In the genomic region with DNA sequence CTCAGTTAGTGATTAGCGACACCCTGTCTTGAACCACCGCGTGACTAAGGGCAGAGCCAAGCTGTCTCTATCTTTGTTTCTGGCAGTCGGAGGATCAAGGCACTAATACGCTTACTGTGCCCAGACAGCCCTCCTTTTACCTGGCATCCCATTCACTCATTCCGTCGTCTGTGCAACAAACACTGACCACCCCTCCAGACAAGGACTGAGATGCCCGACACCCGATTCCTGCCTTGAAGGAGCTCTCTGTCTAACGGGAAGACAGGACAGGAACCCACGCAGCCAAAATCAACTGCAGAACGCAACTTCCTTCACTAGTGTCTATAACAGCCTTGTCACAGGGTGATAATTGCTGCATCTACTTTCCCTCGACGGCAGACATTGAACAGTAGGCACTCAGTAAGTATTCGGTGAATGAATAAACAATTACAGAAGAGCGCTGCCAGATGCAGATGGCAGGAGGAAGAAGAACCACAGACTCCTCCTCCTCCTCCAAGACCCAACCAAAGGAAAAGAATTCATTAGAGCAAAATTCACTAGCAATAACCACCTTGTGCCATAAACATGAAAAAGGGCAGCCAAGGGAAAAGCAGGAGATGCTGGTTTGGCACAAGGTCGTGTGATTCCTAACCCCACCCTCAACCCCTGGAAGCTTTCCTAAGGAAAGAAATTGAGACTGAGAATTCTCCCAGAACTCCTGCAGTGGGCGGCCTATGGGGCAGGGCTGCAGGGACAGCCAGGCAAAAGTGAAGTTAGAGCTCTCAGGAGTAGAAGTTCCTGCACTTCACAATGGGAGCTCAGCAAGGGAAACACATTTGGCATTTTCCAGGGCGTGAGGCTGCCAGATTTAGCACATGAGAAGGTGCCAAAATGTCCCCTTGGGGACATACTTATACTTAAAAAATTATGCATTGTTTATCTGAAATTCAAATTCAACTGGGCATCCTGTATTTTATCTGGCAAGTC, we compare ENCODE assay signal across 23 cellular contexts.
"Had no signal": no experiment of that assay in that cellular context is flagged by ENCODE, and none has a peak within 500 bp of the region (broad histone marks: within the 10 kb centered on the region; RNA-seq: fewer than 3 reads in every experiment).

No MANE protein-coding gene starts in this region.

- H3K36me3 ChIP-seq: colonic mucosa, heart right ventricle, neutrophil, pancreas, right atrium auricular region, upper lobe of right lung had no signal

- H3K36me3 Mint-ChIP-seq: activated naive CD8-positive, alpha-beta T cell treated with anti-CD3 and anti-CD28 coated beads for 36 hours; naive thymus-derived CD4-positive, alpha-beta T cell had no signal

- H3K4me1 ChIP-seq: colonic mucosa, heart right ventricle, pancreas, psoas muscle, right atrium auricular region, upper lobe of right lung had no signal

- H3K4me3 ChIP-seq: colonic mucosa, heart right ventricle, lung, pancreas, psoas muscle, right atrium auricular region, upper lobe of right lung had no signal

- H3K9me3 Mint-ChIP-seq: activated CD4-positive, alpha-beta T cell treated with anti-CD3 and anti-CD28 coated beads, Interleukin-2, amount 10 ng/mL, durations not matched to agents 7 days and 5 days; activated naive CD8-positive, alpha-beta T cell treated with anti-CD3 and anti-CD28 coated beads for 36 hours; endodermal cell had no signal

- H3K27ac ChIP-seq: colonic mucosa, epithelial cell of prostate, heart right ventricle, neutrophil, pancreas, psoas muscle, right atrium auricular region, upper lobe of right lung had no signal

- ATAC-seq: activated CD4-positive, CD25-positive, alpha-beta regulatory T cell treated with anti-CD3 and anti-CD28 coated beads, Interleukin-2, amount 50 U/mL, for 24 hours; activated T-cell treated with anti-CD3 and anti-CD28 coated beads, Interleukin-2, amount 50 U/mL, for 4 hours; heart right ventricle; left lobe of liver; naive thymus-derived CD4-positive, alpha-beta T cell; pancreas; psoas muscle; stimulated activated naive CD8-positive, alpha-beta T cell treated with anti-CD3 and anti-CD28 coated beads, Interleukin-15, Interleukin-2, amounts not matched to agents 100 U/mL and 50 U/mL, for 24 hours; upper lobe of right lung had no signal

- H3K4me3 Mint-ChIP-seq: activated CD4-positive, alpha-beta T cell treated with anti-CD3 and anti-CD28 coated beads, Interleukin-2, amount 10 ng/mL, durations not matched to agents 7 days and 5 days; activated naive CD8-positive, alpha-beta T cell treated with anti-CD3 and anti-CD28 coated beads for 36 hours; activated T-cell treated with anti-CD3 and anti-CD28 coated beads, Interleukin-2, amount 50 U/mL, for 4 hours; endodermal cell; naive thymus-derived CD4-positive, alpha-beta T cell had no signal

- H3K27me3 ChIP-seq: colonic mucosa, pancreas, right atrium auricular region, upper lobe of right lung had no signal

- H3K27ac Mint-ChIP-seq: activated CD4-positive, alpha-beta T cell treated with anti-CD3 and anti-CD28 coated beads, Interleukin-2, amount 10 ng/mL, durations not matched to agents 7 days and 5 days; activated naive CD8-positive, alpha-beta T cell treated with anti-CD3 and anti-CD28 coated beads for 36 hours; endodermal cell; naive thymus-derived CD4-positive, alpha-beta T cell had no signal

- H3K4me1 Mint-ChIP-seq: activated CD4-positive, alpha-beta T cell treated with anti-CD3 and anti-CD28 coated beads, Interleukin-2, amount 10 ng/mL, durations not matched to agents 7 days and 5 days; activated naive CD8-positive, alpha-beta T cell treated with anti-CD3 and anti-CD28 coated beads for 36 hours; endodermal cell had no signal

- DNase-seq: activated CD4-positive, alpha-beta T cell treated with anti-CD3 and anti-CD28 coated beads, Interleukin-2, amount 10 ng/mL, durations not matched to agents 7 days and 5 days; activated CD8-positive, alpha-beta memory T cell treated with anti-CD3 and anti-CD28 coated beads for 24 hours; activated CD8-positive, alpha-beta memory T cell treated with anti-CD3 and anti-CD28 coated beads, Interleukin-2, amount 50 U/mL, for 4 hours; activated naive CD4-positive, alpha-beta T cell treated with Interleukin-2 at 50 U/mL for 16 hours; activated naive CD8-positive, alpha-beta T cell treated with anti-CD3 and anti-CD28 coated beads for 36 hours; activated T-cell treated with anti-CD3 and anti-CD28 coated beads, Interleukin-2, amount 50 U/mL, for 4 hours; colonic mucosa; endodermal cell; foreskin fibroblast; heart right ventricle; naive thymus-derived CD4-positive, alpha-beta T cell; pancreas; psoas muscle; stimulated activated CD4-positive, alpha-beta T cell treated with anti-CD3 and anti-CD28 coated beads, Interleukin-4, amount 100 ng/mL, for 24 hours; stimulated activated naive CD8-positive, alpha-beta T cell treated with anti-CD3 and anti-CD28 coated beads, Interleukin-15, Interleukin-2, amounts not matched to agents 100 U/mL and 50 U/mL, for 24 hours; T-helper 2 cell; upper lobe of right lung had no signal

- H3K9me3 ChIP-seq: colonic mucosa, neutrophil, pancreas, upper lobe of right lung had no signal
